Comparison of ENCODE assay signal across 1 cellular context in genomic region chr14:94077823-94078222, GRCh38.
TF ChIP-seq lines count a peak whose summit lies in the region.

No MANE protein-coding gene starts in this region.

TF ChIP-seq in IMR-90, 13 proteins besides CTCF, POLR2A, EP300 and RAD21:
- TF ChIP-seq MXI1 (IDR thresholded peaks at IDR 0.05; ENCODE audit: borderline replicate concordance, low read depth, low read length): no peak
- no peak for TF ChIP-seq CEBPB (IDR thresholded peaks at IDR 0.05; ENCODE audit: low read depth, low read length)
- no peak for TF ChIP-seq CHD1 (IDR thresholded peaks at IDR 0.05; ENCODE audit: low read depth, low read length)
- TF ChIP-seq BHLHE40 (IDR thresholded peaks at IDR 0.05; ENCODE audit: low read depth, low read length): no peak
- no peak for TF ChIP-seq MAZ (IDR thresholded peaks at IDR 0.05; ENCODE audit: borderline replicate concordance, low read depth, low read length)
- no peak for TF ChIP-seq FOS (IDR thresholded peaks at IDR 0.05; ENCODE audit: low read depth, low read length)
